In the genomic region with DNA sequence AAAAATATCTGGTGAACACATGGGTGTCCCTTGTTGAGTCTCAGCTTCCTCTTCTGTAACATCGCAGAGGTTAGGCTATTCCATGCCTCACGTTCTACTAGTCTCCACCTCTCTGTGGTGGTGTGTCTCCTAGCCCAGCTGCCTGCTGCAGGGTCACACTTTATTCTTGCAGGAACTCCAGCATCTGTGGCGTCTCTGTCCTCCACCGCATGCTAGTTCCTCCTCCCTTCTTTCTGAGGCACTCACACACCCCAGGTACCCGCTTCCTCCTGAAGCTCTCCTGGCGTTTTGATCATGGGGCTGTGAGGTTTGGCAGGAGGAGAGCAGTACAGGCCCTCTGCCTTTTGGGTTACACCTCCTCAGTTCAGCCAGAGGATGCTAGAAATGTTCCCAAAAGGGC, we compare ENCODE assay signal across 22 cellular contexts. TPM values are rescaled to one million over a fixed set of nuclear protein-coding genes. Genes with fewer than 3 reads are reported as not detected.
DNase-seq lines count a peak whose midpoint lies in the region; ATAC-seq lines count a peak whose summit lies in the region.
"Had no signal": no experiment of that assay in that cellular context is flagged by ENCODE, and none has a peak within 500 bp of the region (broad histone marks: within the 10 kb centered on the region; RNA-seq: fewer than 3 reads in every experiment).

No MANE protein-coding gene starts in this region.

- H3K4me3 Mint-ChIP-seq in activated CD4-positive, alpha-beta T cell treated with anti-CD3 and anti-CD28 coated beads for 36 hours: no peak overlapping the region
- peak overlapping the region in 1 of 3 donors; percentile 42 for H3K4me3 Mint-ChIP-seq in T-cell
- peak overlapping the region in 1 of 7 donors; percentile 57 for H3K4me3 Mint-ChIP-seq in CD8-positive, alpha-beta memory T cell

- POLR2A ChIA-PET in activated CD4-positive, alpha-beta T cell treated with anti-CD3 and anti-CD28 coated beads for 36 hours (lab: Charles Lee): no interaction called here
- POLR2A ChIA-PET in T-cell (lab: Charles Lee): no interaction called here
- POLR2A ChIA-PET in CD8-positive, alpha-beta memory T cell (lab: Charles Lee): no interaction called here

- H3K4me3 ChIP-seq in thymus (ENCODE audit: low read length): no peak overlapping the region
- H3K4me3 ChIP-seq in CD8-positive, alpha-beta memory T cell (ENCODE audit: low read length): no peak overlapping the region

- intact Hi-C loops in activated CD4-positive, alpha-beta T cell treated with anti-CD3 and anti-CD28 coated beads for 36 hours (cut with DNase I, micrococcal nuclease): no loop called here

- no peaks in the 10 kb centered on the region for H3K27me3 Mint-ChIP-seq in activated CD4-positive, alpha-beta T cell treated with anti-CD3 and anti-CD28 coated beads for 36 hours
- peaks cover 0 to 6% of the 10 kb centered on the region in 2 donors for H3K27me3 Mint-ChIP-seq in T-cell
- no peaks in the 10 kb centered on the region for H3K27me3 Mint-ChIP-seq in CD8-positive, alpha-beta memory T cell

- no peaks in the 10 kb centered on the region for H3K27me3 ChIP-seq in thymus (ENCODE audit: control insufficient read depth, insufficient read depth)
- H3K27me3 ChIP-seq in CD8-positive, alpha-beta memory T cell (ENCODE audit: insufficient read depth, low read length, poor library complexity, severe bottlenecking): no peaks in the 10 kb centered on the region

- CTCF ChIA-PET in activated CD4-positive, alpha-beta T cell treated with anti-CD3 and anti-CD28 coated beads for 36 hours (lab: Charles Lee): interaction anchor here (1.3 kb wide), 1 partner anchor 8 kb away, joined by 4 read pairs; no protein-coding TSS in a partner anchor
- CTCF ChIA-PET in T-cell (lab: Charles Lee): interaction anchor here (0.6 kb wide), 2 partner anchors 7 to 243 kb away, joined by 3 read pairs; no protein-coding TSS in a partner anchor
- CTCF ChIA-PET in CD8-positive, alpha-beta memory T cell (lab: Charles Lee): interaction anchor here (1.8 kb wide), 1 partner anchor 9 kb away, joined by 9 read pairs; no protein-coding TSS in a partner anchor

- H3K36me3 Mint-ChIP-seq in activated CD4-positive, alpha-beta T cell treated with anti-CD3 and anti-CD28 coated beads for 36 hours (ENCODE audit: low read depth): no peaks in the 10 kb centered on the region
- H3K36me3 Mint-ChIP-seq in T-cell: no peaks in the 10 kb centered on the region
- H3K36me3 Mint-ChIP-seq in CD8-positive, alpha-beta memory T cell: peaks cover 0 to 3% (median 0%) of the 10 kb centered on the region in 3 donors

- H3K36me3 ChIP-seq in thymus (ENCODE audit: control insufficient read depth, insufficient read depth): no peaks in the 10 kb centered on the region
- H3K36me3 ChIP-seq in CD8-positive, alpha-beta memory T cell (ENCODE audit: insufficient read depth, low read length): no peaks in the 10 kb centered on the region

- 11% methylated on average over 6 of the region's 6 CpGs for WGBS in thymus

- peaks cover 24% of the 10 kb centered on the region for H3K4me1 Mint-ChIP-seq in activated CD4-positive, alpha-beta T cell treated with anti-CD3 and anti-CD28 coated beads for 36 hours
- H3K4me1 Mint-ChIP-seq in T-cell: peaks cover 20 to 33% (median 24%) of the 10 kb centered on the region in 3 donors
- H3K4me1 Mint-ChIP-seq in CD8-positive, alpha-beta memory T cell: peaks cover 11 to 19% (median 13%) of the 10 kb centered on the region in 3 donors

- no peaks in the 10 kb centered on the region for H3K9me3 ChIP-seq in thymus (ENCODE audit: control insufficient read depth)
- no peaks in the 10 kb centered on the region for H3K9me3 ChIP-seq in CD8-positive, alpha-beta memory T cell (ENCODE audit: low read length)

- H3K9me3 Mint-ChIP-seq in activated CD4-positive, alpha-beta T cell treated with anti-CD3 and anti-CD28 coated beads for 36 hours (ENCODE audit: low read depth): peaks cover 2% of the 10 kb centered on the region
- H3K9me3 Mint-ChIP-seq in T-cell: peaks cover 0 to 6% (median 5%) of the 10 kb centered on the region in 3 donors
- peaks cover 0 to 4% (median 2%) of the 10 kb centered on the region in 5 donors for H3K9me3 Mint-ChIP-seq in CD8-positive, alpha-beta memory T cell

- no peak overlapping the region for H3K27ac Mint-ChIP-seq in activated CD4-positive, alpha-beta T cell treated with anti-CD3 and anti-CD28 coated beads for 36 hours
- peak overlapping the region; percentile 32 to 77 for H3K27ac Mint-ChIP-seq in T-cell
- no peak overlapping the region for H3K27ac Mint-ChIP-seq in CD8-positive, alpha-beta memory T cell

- H3K27ac ChIP-seq in thymus (ENCODE audit: low read depth): peak overlapping the region; percentile 47
- no peak overlapping the region for H3K27ac ChIP-seq in CD8-positive, alpha-beta memory T cell (ENCODE audit: low read depth, low read length)
- H3K27ac ChIP-seq: RWPE1 had no signal

- DNase-seq in activated CD4-positive, alpha-beta T cell treated with anti-CD3 and anti-CD28 coated beads for 36 hours: no peak
- no peak for DNase-seq in activated CD4-positive, alpha-beta T cell treated with anti-CD3 and anti-CD28 coated beads for 1 hour
- DNase-seq in MV-4-11 (lab: John Stamatoyannopoulos, UW) (peak; percentile 72), T-cell (peak in 2 of 34 experiments; percentile 6 to 12), NCI-H2107 treated with DMSO at 0.1 percent for 48 hours (lab: John Stamatoyannopoulos, UW; ENCODE audit: unreplicated experiment) (no peak), islet precursor cell (no peak)
- no peak for DNase-seq in CD8-positive, alpha-beta memory T cell
- DNase-seq: 8988T, AML-193, C1 segment of cervical spinal cord, KG1, NCI-H1417, NCI-H1694 treated with DMSO at 0.1 percent for 48 hours, NCI-H2081 treated with DMSO at 0.1 percent for 48 hours, NCI-H446, NCI-H526, SHP77 treated with DMSO at 0.1 percent for 48 hours, T-helper 1 cell had no signal

- ATAC-seq in activated CD4-positive, alpha-beta T cell treated with anti-CD3 and anti-CD28 coated beads for 36 hours: peak; percentile 30
- peak in 2 of 4 experiments; percentile 50 to 78 for ATAC-seq in T-cell (replicated peaks in 1 of 4)
- ATAC-seq: HCT116, SK-N-SH treated with all-trans-retinoic acid at 6 μM for 48 hours had no signal

- peaks cover 10% of the 10 kb centered on the region for H3K4me1 ChIP-seq in thymus (ENCODE audit: control insufficient read depth, insufficient read depth, low read length)
- peaks cover 9% of the 10 kb centered on the region for H3K4me1 ChIP-seq in CD8-positive, alpha-beta memory T cell (ENCODE audit: insufficient read depth, low read length)

RNA-seq across cellular contexts. Expression of gene TEX2, which starts 9.9 kb away (rescaled TPM):
- total RNA-seq in activated CD4-positive, alpha-beta T cell treated with anti-CD3 and anti-CD28 coated beads for 36 hours: 10 to 100 TPM; 15.2 to 15.8 TPM
- total RNA-seq in T-cell: 10 to 100 TPM; 12.5 to 16.4 (median 14.8) TPM
- polyA plus RNA-seq in thymus: 8.7 TPM
- total RNA-seq in CD8-positive, alpha-beta memory T cell: 10 to 100 TPM; 21.9 to 22.0 TPM
- polyA plus RNA-seq in CD8-positive, alpha-beta memory T cell: 6.5 TPM

Comparison
In these comparisons a context has a peak if more than half of its experiments do, and no peak if none do; other contexts are left out.
1. H3K27ac Mint-ChIP-seq: peak in T-cell (2 of 2); none in activated CD4-positive, alpha-beta T cell treated with anti-CD3 and anti-CD28 coated beads for 36 hours (single experiment) and CD8-positive, alpha-beta memory T cell (0 of 8).